In the genomic region with DNA sequence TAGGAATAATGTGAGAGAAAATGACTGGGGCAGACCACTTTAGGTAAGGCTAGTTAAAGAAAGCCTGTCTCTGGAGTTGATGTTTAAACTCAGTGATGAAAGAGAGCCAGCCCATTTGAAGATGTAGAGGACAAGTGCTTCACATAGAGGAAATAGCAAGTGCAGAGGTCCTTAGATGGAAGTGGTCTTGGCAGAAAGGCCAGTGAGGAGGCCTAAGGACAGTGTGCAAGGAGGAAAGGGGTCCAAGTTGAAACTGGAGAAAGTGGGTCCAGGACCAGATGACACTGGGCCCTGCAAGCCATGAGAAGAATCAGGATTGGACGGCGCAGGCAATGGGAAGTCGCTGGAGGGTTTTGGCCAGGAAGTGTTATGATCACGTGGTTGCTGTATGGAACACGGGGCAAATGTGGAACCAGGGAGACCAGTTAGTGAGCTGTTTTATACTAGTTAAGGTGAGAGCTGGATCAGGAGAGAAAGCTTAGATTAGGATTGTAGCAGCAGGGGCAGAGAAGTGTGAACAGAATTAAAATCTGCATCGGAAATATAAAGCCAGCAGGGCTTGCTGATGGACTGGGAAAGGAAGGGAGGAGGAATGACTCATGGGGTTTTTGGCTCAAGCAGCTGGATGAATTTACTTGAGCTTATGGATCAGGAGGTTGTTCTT, we compare ENCODE assay signal across 1 cellular context.
A peak's percentile ranks its signal among the peaks of the same experiment; 100 is the strongest.
TF ChIP-seq lines count a peak whose summit lies in the region.

No MANE protein-coding gene starts in this region.

TF ChIP-seq in K562, 482 proteins besides CTCF, POLR2A, EP300 and RAD21 (continued from another document and continues in another):
- TF ChIP-seq, protein P1, sequence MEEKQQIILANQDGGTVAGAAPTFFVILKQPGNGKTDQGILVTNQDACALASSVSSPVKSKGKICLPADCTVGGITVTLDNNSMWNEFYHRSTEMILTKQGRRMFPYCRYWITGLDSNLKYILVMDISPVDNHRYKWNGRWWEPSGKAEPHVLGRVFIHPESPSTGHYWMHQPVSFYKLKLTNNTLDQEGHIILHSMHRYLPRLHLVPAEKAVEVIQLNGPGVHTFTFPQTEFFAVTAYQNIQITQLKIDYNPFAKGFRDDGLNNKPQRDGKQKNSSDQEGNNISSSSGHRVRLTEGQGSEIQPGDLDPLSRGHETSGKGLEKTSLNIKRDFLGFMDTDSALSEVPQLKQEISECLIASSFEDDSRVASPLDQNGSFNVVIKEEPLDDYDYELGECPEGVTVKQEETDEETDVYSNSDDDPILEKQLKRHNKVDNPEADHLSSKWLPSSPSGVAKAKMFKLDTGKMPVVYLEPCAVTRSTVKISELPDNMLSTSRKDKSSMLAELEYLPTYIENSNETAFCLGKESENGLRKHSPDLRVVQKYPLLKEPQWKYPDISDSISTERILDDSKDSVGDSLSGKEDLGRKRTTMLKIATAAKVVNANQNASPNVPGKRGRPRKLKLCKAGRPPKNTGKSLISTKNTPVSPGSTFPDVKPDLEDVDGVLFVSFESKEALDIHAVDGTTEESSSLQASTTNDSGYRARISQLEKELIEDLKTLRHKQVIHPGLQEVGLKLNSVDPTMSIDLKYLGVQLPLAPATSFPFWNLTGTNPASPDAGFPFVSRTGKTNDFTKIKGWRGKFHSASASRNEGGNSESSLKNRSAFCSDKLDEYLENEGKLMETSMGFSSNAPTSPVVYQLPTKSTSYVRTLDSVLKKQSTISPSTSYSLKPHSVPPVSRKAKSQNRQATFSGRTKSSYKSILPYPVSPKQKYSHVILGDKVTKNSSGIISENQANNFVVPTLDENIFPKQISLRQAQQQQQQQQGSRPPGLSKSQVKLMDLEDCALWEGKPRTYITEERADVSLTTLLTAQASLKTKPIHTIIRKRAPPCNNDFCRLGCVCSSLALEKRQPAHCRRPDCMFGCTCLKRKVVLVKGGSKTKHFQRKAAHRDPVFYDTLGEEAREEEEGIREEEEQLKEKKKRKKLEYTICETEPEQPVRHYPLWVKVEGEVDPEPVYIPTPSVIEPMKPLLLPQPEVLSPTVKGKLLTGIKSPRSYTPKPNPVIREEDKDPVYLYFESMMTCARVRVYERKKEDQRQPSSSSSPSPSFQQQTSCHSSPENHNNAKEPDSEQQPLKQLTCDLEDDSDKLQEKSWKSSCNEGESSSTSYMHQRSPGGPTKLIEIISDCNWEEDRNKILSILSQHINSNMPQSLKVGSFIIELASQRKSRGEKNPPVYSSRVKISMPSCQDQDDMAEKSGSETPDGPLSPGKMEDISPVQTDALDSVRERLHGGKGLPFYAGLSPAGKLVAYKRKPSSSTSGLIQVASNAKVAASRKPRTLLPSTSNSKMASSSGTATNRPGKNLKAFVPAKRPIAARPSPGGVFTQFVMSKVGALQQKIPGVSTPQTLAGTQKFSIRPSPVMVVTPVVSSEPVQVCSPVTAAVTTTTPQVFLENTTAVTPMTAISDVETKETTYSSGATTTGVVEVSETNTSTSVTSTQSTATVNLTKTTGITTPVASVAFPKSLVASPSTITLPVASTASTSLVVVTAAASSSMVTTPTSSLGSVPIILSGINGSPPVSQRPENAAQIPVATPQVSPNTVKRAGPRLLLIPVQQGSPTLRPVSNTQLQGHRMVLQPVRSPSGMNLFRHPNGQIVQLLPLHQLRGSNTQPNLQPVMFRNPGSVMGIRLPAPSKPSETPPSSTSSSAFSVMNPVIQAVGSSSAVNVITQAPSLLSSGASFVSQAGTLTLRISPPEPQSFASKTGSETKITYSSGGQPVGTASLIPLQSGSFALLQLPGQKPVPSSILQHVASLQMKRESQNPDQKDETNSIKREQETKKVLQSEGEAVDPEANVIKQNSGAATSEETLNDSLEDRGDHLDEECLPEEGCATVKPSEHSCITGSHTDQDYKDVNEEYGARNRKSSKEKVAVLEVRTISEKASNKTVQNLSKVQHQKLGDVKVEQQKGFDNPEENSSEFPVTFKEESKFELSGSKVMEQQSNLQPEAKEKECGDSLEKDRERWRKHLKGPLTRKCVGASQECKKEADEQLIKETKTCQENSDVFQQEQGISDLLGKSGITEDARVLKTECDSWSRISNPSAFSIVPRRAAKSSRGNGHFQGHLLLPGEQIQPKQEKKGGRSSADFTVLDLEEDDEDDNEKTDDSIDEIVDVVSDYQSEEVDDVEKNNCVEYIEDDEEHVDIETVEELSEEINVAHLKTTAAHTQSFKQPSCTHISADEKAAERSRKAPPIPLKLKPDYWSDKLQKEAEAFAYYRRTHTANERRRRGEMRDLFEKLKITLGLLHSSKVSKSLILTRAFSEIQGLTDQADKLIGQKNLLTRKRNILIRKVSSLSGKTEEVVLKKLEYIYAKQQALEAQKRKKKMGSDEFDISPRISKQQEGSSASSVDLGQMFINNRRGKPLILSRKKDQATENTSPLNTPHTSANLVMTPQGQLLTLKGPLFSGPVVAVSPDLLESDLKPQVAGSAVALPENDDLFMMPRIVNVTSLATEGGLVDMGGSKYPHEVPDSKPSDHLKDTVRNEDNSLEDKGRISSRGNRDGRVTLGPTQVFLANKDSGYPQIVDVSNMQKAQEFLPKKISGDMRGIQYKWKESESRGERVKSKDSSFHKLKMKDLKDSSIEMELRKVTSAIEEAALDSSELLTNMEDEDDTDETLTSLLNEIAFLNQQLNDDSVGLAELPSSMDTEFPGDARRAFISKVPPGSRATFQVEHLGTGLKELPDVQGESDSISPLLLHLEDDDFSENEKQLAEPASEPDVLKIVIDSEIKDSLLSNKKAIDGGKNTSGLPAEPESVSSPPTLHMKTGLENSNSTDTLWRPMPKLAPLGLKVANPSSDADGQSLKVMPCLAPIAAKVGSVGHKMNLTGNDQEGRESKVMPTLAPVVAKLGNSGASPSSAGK (IDR thresholded peaks at IDR 0.05): peak; percentile 40
- TF ChIP-seq NFE2L1 (tag; IDR thresholded peaks at IDR 0.05; ENCODE audit: borderline replicate concordance, low read depth): peak; percentile 27; the same call in 1 of the 2 replicates
- TF ChIP-seq SMARCA4 (IDR thresholded peaks at IDR 0.05): peak; percentile 32; the same call in 1 of the 2 replicates
- peak; percentile 42 for TF ChIP-seq ARID1B (IDR thresholded peaks at IDR 0.05)
- no peak for TF ChIP-seq ZKSCAN3 (CRISPR knock-in tag; IDR thresholded peaks at IDR 0.05)
- no peak for TF ChIP-seq PML (IDR thresholded peaks at IDR 0.05; ENCODE audit: low read length)
- TF ChIP-seq ZNF41 (CRISPR knock-in tag; conservative IDR thresholded peaks at IDR 0.05): no peak
- no peak for TF ChIP-seq ZNF668 (CRISPR knock-in tag; IDR thresholded peaks at IDR 0.05)
- TF ChIP-seq MCM5 (IDR thresholded peaks at IDR 0.05; ENCODE audit: low read depth): no peak
- TF ChIP-seq EHMT2 (IDR thresholded peaks at IDR 0.05): peak; percentile 41; the same call in 1 of the 2 replicates
- TF ChIP-seq C11orf30 (IDR thresholded peaks at IDR 0.05; ENCODE audit: low read depth): peak; percentile 73
- TF ChIP-seq ELF1 (tag; IDR thresholded peaks at IDR 0.05): peak; percentile 46; the same call in 1 of the 2 replicates
- TF ChIP-seq, protein P2, sequence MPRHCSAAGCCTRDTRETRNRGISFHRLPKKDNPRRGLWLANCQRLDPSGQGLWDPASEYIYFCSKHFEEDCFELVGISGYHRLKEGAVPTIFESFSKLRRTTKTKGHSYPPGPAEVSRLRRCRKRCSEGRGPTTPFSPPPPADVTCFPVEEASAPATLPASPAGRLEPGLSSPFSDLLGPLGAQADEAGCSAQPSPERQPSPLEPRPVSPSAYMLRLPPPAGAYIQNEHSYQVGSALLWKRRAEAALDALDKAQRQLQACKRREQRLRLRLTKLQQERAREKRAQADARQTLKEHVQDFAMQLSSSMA (CRISPR knock-in tag; IDR thresholded peaks at IDR 0.05): no peak
- TF ChIP-seq RBM34 (IDR thresholded peaks at IDR 0.05; ENCODE audit: borderline replicate concordance, insufficient read depth, low read length): no peak
- TF ChIP-seq, protein P3, sequence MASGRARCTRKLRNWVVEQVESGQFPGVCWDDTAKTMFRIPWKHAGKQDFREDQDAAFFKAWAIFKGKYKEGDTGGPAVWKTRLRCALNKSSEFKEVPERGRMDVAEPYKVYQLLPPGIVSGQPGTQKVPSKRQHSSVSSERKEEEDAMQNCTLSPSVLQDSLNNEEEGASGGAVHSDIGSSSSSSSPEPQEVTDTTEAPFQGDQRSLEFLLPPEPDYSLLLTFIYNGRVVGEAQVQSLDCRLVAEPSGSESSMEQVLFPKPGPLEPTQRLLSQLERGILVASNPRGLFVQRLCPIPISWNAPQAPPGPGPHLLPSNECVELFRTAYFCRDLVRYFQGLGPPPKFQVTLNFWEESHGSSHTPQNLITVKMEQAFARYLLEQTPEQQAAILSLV (tag; IDR thresholded peaks at IDR 0.05): no peak
- TF ChIP-seq, protein P4, sequence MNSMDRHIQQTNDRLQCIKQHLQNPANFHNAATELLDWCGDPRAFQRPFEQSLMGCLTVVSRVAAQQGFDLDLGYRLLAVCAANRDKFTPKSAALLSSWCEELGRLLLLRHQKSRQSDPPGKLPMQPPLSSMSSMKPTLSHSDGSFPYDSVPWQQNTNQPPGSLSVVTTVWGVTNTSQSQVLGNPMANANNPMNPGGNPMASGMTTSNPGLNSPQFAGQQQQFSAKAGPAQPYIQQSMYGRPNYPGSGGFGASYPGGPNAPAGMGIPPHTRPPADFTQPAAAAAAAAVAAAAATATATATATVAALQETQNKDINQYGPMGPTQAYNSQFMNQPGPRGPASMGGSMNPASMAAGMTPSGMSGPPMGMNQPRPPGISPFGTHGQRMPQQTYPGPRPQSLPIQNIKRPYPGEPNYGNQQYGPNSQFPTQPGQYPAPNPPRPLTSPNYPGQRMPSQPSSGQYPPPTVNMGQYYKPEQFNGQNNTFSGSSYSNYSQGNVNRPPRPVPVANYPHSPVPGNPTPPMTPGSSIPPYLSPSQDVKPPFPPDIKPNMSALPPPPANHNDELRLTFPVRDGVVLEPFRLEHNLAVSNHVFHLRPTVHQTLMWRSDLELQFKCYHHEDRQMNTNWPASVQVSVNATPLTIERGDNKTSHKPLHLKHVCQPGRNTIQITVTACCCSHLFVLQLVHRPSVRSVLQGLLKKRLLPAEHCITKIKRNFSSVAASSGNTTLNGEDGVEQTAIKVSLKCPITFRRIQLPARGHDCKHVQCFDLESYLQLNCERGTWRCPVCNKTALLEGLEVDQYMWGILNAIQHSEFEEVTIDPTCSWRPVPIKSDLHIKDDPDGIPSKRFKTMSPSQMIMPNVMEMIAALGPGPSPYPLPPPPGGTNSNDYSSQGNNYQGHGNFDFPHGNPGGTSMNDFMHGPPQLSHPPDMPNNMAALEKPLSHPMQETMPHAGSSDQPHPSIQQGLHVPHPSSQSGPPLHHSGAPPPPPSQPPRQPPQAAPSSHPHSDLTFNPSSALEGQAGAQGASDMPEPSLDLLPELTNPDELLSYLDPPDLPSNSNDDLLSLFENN (IDR thresholded peaks at IDR 0.05; ENCODE audit: low read depth in 2 of 2, low read length in 2 of 2): no peak
- peak in 1 of 2 experiments; percentile 54; a peak in 1 of 4 replicates for TF ChIP-seq HDAC1 (IDR thresholded peaks at IDR 0.05)
- TF ChIP-seq ERF (CRISPR knock-in tag; IDR thresholded peaks at IDR 0.05): no peak
- no peak for TF ChIP-seq GABPB1 (CRISPR knock-in tag; IDR thresholded peaks at IDR 0.05)
- TF ChIP-seq, protein P5, sequence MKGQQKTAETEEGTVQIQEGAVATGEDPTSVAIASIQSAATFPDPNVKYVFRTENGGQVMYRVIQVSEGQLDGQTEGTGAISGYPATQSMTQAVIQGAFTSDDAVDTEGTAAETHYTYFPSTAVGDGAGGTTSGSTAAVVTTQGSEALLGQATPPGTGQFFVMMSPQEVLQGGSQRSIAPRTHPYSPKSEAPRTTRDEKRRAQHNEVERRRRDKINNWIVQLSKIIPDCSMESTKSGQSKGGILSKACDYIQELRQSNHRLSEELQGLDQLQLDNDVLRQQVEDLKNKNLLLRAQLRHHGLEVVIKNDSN (CRISPR knock-in tag; IDR thresholded peaks at IDR 0.05): peak; percentile 80
- TF ChIP-seq, protein P6, sequence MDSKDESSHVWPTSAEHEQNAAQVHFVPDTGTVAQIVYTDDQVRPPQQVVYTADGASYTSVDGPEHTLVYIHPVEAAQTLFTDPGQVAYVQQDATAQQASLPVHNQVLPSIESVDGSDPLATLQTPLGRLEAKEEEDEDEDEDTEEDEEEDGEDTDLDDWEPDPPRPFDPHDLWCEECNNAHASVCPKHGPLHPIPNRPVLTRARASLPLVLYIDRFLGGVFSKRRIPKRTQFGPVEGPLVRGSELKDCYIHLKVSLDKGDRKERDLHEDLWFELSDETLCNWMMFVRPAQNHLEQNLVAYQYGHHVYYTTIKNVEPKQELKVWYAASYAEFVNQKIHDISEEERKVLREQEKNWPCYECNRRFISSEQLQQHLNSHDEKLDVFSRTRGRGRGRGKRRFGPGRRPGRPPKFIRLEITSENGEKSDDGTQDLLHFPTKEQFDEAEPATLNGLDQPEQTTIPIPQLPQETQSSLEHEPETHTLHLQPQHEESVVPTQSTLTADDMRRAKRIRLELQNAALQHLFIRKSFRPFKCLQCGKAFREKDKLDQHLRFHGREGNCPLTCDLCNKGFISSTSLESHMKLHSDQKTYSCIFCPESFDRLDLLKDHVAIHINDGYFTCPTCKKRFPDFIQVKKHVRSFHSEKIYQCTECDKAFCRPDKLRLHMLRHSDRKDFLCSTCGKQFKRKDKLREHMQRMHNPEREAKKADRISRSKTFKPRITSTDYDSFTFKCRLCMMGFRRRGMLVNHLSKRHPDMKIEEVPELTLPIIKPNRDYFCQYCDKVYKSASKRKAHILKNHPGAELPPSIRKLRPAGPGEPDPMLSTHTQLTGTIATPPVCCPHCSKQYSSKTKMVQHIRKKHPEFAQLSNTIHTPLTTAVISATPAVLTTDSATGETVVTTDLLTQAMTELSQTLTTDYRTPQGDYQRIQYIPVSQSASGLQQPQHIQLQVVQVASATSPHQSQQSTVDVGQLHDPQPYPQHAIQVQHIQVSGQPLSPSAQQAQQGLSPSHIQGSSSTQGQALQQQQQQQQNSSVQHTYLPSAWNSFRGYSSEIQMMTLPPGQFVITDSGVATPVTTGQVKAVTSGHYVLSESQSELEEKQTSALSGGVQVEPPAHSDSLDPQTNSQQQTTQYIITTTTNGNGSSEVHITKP (IDR thresholded peaks at IDR 0.05; ENCODE audit: partially characterized antibody): no peak
- no peak for TF ChIP-seq HIVEP1 (CRISPR knock-in tag; IDR thresholded peaks at IDR 0.05)
- no peak for TF ChIP-seq FOXJ2 (tag; IDR thresholded peaks at IDR 0.05)
- no peak for TF ChIP-seq ARID2 (IDR thresholded peaks at IDR 0.05)
- TF ChIP-seq, protein P7, sequence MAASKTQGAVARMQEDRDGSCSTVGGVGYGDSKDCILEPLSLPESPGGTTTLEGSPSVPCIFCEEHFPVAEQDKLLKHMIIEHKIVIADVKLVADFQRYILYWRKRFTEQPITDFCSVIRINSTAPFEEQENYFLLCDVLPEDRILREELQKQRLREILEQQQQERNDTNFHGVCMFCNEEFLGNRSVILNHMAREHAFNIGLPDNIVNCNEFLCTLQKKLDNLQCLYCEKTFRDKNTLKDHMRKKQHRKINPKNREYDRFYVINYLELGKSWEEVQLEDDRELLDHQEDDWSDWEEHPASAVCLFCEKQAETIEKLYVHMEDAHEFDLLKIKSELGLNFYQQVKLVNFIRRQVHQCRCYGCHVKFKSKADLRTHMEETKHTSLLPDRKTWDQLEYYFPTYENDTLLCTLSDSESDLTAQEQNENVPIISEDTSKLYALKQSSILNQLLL (CRISPR knock-in tag; IDR thresholded peaks at IDR 0.05; ENCODE audit: borderline replicate concordance): no peak
- no peak for TF ChIP-seq CAMTA2 (CRISPR knock-in tag; conservative IDR thresholded peaks at IDR 0.05)
- TF ChIP-seq, protein P8, sequence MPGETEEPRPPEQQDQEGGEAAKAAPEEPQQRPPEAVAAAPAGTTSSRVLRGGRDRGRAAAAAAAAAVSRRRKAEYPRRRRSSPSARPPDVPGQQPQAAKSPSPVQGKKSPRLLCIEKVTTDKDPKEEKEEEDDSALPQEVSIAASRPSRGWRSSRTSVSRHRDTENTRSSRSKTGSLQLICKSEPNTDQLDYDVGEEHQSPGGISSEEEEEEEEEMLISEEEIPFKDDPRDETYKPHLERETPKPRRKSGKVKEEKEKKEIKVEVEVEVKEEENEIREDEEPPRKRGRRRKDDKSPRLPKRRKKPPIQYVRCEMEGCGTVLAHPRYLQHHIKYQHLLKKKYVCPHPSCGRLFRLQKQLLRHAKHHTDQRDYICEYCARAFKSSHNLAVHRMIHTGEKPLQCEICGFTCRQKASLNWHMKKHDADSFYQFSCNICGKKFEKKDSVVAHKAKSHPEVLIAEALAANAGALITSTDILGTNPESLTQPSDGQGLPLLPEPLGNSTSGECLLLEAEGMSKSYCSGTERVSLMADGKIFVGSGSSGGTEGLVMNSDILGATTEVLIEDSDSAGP (CRISPR knock-in tag; IDR thresholded peaks at IDR 0.05): no peak
- TF ChIP-seq ZNF445 (CRISPR knock-in tag; IDR thresholded peaks at IDR 0.05; ENCODE audit: low read depth): no peak
- TF ChIP-seq ZNF316 (IDR thresholded peaks at IDR 0.05): peak; percentile 70
